8 cellular contexts compared by ENCODE assay signal in genomic region chr1:218284377-218284916, GRCh38. TPM values are rescaled to one million over a fixed set of nuclear protein-coding genes. Genes with fewer than 3 reads are reported as not detected.
DNase-seq lines count a peak whose midpoint lies in the region; ATAC-seq and TF ChIP-seq lines count a peak whose summit lies in the region.

No MANE protein-coding gene starts in this region.

- TF ChIP-seq POLR2A in esophagus squamous epithelium (IDR thresholded peaks at IDR 0.05) = no peak

- H3K9me3 ChIP-seq in RWPE2 (ENCODE audit: severe bottlenecking) (no peaks in the 10 kb centered on the region), esophagus squamous epithelium (no peaks in the 10 kb centered on the region)

- H3K27ac ChIP-seq in RWPE2 (ENCODE audit: poor library complexity, severe bottlenecking) = no peak overlapping the region
- peak overlapping the region; percentile 85 to 91 (median 88) for H3K27ac ChIP-seq in esophagus squamous epithelium

- H3K4me1 ChIP-seq in RWPE2 (ENCODE audit: insufficient read depth, poor library complexity, severe bottlenecking) (no peaks in the 10 kb centered on the region), esophagus squamous epithelium (peaks cover 0 to 36% (median 13%) of the 10 kb centered on the region in 3 donors)

- WGBS in esophagus squamous epithelium, 2 donors = 6 to 19% methylated on average over 7 to 20 of the region's 26 CpGs

- intact Hi-C loops in esophagus squamous epithelium (cut with DNase I) = no loop called here

- ATAC-seq in GM18502 (IDR thresholded peaks at IDR 0.05; ENCODE audit: poor library complexity, unreplicated experiment) (peak; percentile 41), HG02610 (IDR thresholded peaks at IDR 0.05; ENCODE audit: unreplicated experiment) (peak; percentile 25), RWPE2 (ENCODE audit: low read depth) (0 out of 3 replicates have a peak, but pooled peaks have one; percentile 13), omental fat pad (ENCODE audit: low FRiP score) (peak; percentile 30), HG03196 (IDR thresholded peaks at IDR 0.05; ENCODE audit: unreplicated experiment) (no peak)

- TF ChIP-seq CTCF in RWPE2 (IDR thresholded peaks at IDR 0.05; ENCODE audit: poor library complexity, severe bottlenecking) (no peak), esophagus squamous epithelium (IDR thresholded peaks at IDR 0.05) (no peak), omental fat pad (IDR thresholded peaks at IDR 0.05) (no peak)

- DNase-seq in RWPE2 (ENCODE audit: low spot score) (no peak), esophagus squamous epithelium (lab: John Stamatoyannopoulos, UW) (no peak), omental fat pad (ENCODE audit: low spot score) (no peak), NCI-H1105 treated with DMSO at 0.1 percent for 48 hours (lab: John Stamatoyannopoulos, UW) (no peak), NCI-H748 treated with DMSO at 0.1 percent for 48 hours (lab: John Stamatoyannopoulos, UW) (no peak)

- H3K27me3 ChIP-seq in RWPE2 (ENCODE audit: insufficient read depth, poor library complexity, severe bottlenecking) = no peaks in the 10 kb centered on the region
- H3K27me3 ChIP-seq in esophagus squamous epithelium = no peaks in the 10 kb centered on the region

- H3K4me3 ChIP-seq in RWPE2 (ENCODE audit: severe bottlenecking) (peak overlapping the region; percentile 87), esophagus squamous epithelium (peak overlapping the region; percentile 75 to 93 (median 82))

- no peaks in the 10 kb centered on the region for H3K36me3 ChIP-seq in RWPE2 (ENCODE audit: low read depth)
- H3K36me3 ChIP-seq in esophagus squamous epithelium = no peaks in the 10 kb centered on the region

RNA-seq across cellular contexts. Expression of gene RRP15, which starts 0.6 kb away (rescaled TPM):
- total RNA-seq in esophagus squamous epithelium (1 to 10 TPM; 4.6 to 9.3 (median 8.4) TPM), omental fat pad (10 to 100 TPM in 1 of 4 donors, 1 to 10 TPM in 3; 4.6 to 22.7 (median 5.3) TPM)
